In the genomic region with DNA sequence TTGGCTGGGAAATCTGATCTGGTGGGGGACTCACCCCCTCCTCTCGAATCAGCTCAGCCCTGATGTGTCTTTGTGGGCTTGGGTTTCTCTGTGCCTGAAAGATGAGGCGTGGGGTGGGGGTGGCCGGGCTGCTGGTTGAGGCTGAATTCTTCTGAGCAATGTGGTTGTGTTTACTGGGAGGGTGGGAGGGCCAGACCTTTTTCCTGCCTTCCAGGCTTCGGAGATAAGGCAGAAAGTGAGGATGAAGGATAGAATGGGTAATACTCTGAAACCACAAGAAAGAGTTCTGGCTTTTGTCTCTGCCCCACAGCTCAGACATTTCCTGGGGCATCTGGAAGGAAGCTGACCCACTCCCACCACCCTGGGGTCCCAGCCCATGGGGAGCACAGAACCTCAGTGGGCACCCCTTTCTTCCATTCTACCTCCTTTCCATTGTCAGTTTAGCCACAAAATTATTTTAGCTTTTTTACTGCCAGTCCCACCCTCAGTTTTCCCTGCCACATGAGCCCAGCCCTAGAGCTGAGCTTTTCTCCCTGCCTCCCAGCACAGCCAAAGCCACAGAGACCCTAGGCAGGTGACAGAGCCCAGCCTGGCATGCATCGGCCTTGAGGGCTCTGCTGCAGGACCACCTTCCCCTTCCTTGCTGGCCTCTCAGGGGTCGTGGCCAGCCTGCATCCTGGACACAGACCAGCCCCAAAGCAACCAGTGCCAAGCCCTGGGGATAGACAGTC, we compare ENCODE assay signal across 20 cellular contexts. TPM values are rescaled to one million over a fixed set of nuclear protein-coding genes. Genes with fewer than 3 reads are reported as not detected.
DNase-seq lines count a peak whose midpoint lies in the region; ATAC-seq and TF ChIP-seq lines count a peak whose summit lies in the region.
"Had no signal": no experiment of that assay in that cellular context is flagged by ENCODE, and none has a peak within 500 bp of the region (broad histone marks: within the 10 kb centered on the region; RNA-seq: fewer than 3 reads in every experiment).

No MANE protein-coding gene starts in this region.

- peaks cover 5% of the 10 kb centered on the region for H3K27me3 Mint-ChIP-seq in HFFc6 (ENCODE audit: insufficient read depth)
- peaks cover 12% of the 10 kb centered on the region for H3K27me3 Mint-ChIP-seq in endothelial cell (ENCODE audit: unreplicated experiment)
- peaks cover 3% of the 10 kb centered on the region for H3K27me3 Mint-ChIP-seq in progenitor cell of endocrine pancreas
- no peaks in the 10 kb centered on the region for H3K27me3 Mint-ChIP-seq in T-helper 2 cell treated with Interferon-gamma antibody and Interleukin-4, amounts not matched to agents 5 μg/mL and 100 μg/mL, for 36 hours (ENCODE audit: low read depth)
- H3K27me3 Mint-ChIP-seq: activated CD4-positive, alpha-beta T cell treated with anti-CD3 and anti-CD28 coated beads for 36 hours had no signal

- H3K4me3 Mint-ChIP-seq in HFFc6 (no peak overlapping the region), endothelial cell (ENCODE audit: unreplicated experiment) (no peak overlapping the region), progenitor cell of endocrine pancreas (ENCODE audit: low read depth) (no peak overlapping the region)
- H3K4me3 Mint-ChIP-seq in T-helper 2 cell treated with Interferon-gamma antibody and Interleukin-4, amounts not matched to agents 5 μg/mL and 100 μg/mL, for 36 hours, result no peak overlapping the region
- H3K4me3 Mint-ChIP-seq: activated CD4-positive, alpha-beta T cell treated with anti-CD3 and anti-CD28 coated beads for 36 hours; activated naive CD4-positive, alpha-beta T cell treated with anti-CD3 and anti-CD28 coated beads for 36 hours; immature natural killer cell; stimulated activated naive B cell treated with anti-CD40 and anti-IgM and Interleukin-4, amounts not matched to agents 10 μg/mL and 1 μg/mL and 100 μg/mL, for 72 hours had no signal

- H3K27ac Mint-ChIP-seq in HFFc6 (peak overlapping the region; percentile 90; the same call in 1 of the 2 replicates), endothelial cell (ENCODE audit: unreplicated experiment) (peak overlapping the region; percentile 67), progenitor cell of endocrine pancreas (peak overlapping the region; percentile 67)
- H3K27ac Mint-ChIP-seq in T-helper 2 cell treated with Interferon-gamma antibody and Interleukin-4, amounts not matched to agents 5 μg/mL and 100 μg/mL, for 36 hours, result no peak overlapping the region
- H3K27ac Mint-ChIP-seq: activated CD4-positive, alpha-beta T cell treated with anti-CD3 and anti-CD28 coated beads for 36 hours; activated naive CD4-positive, alpha-beta T cell treated with anti-CD3 and anti-CD28 coated beads for 36 hours; stimulated activated naive B cell treated with anti-CD40 and anti-IgM and Interleukin-4, amounts not matched to agents 10 μg/mL and 1 μg/mL and 100 μg/mL, for 72 hours had no signal

- DNase-seq in HFFc6 (no peak), SK-N-DZ (ENCODE audit: low spot score) (peak; percentile 69), endothelial cell (ENCODE audit: low spot score) (no peak), progenitor cell of endocrine pancreas (ENCODE audit: low spot score, unreplicated experiment) (no peak)
- DNase-seq in stimulated activated CD4-positive, alpha-beta T cell treated with anti-CD3 and anti-CD28 coated beads, Interleukin-4, amount 100 ng/mL, for 1 hour, result no peak
- no peak for DNase-seq in T-helper 2 cell treated with Interferon-gamma antibody and Interleukin-4, amounts not matched to agents 5 μg/mL and 100 μg/mL, for 36 hours (ENCODE audit: low spot score)
- DNase-seq: stimulated activated naive B cell treated with anti-CD40 and anti-IgM and Interleukin-4, amounts not matched to agents 10 μg/mL and 1 μg/mL and 100 μg/mL, for 72 hours had no signal

- H3K36me3 Mint-ChIP-seq in HFFc6 (ENCODE audit: low read depth) (peaks cover 38% of the 10 kb centered on the region), endothelial cell (ENCODE audit: low read depth, unreplicated experiment) (peaks cover 40% of the 10 kb centered on the region), progenitor cell of endocrine pancreas (ENCODE audit: insufficient read depth) (peaks cover 35% of the 10 kb centered on the region)
- H3K36me3 Mint-ChIP-seq in T-helper 2 cell treated with Interferon-gamma antibody and Interleukin-4, amounts not matched to agents 5 μg/mL and 100 μg/mL, for 36 hours (ENCODE audit: low read depth), result peaks cover 17% of the 10 kb centered on the region

- H3K9me3 Mint-ChIP-seq in HFFc6 (no peaks in the 10 kb centered on the region), endothelial cell (ENCODE audit: unreplicated experiment) (no peaks in the 10 kb centered on the region), progenitor cell of endocrine pancreas (ENCODE audit: low read depth) (no peaks in the 10 kb centered on the region)
- H3K9me3 Mint-ChIP-seq in T-helper 2 cell treated with Interferon-gamma antibody and Interleukin-4, amounts not matched to agents 5 μg/mL and 100 μg/mL, for 36 hours, result no peaks in the 10 kb centered on the region
- H3K9me3 Mint-ChIP-seq: activated naive CD4-positive, alpha-beta T cell treated with anti-CD3 and anti-CD28 coated beads for 36 hours; immature natural killer cell; stimulated activated naive B cell treated with anti-CD40 and anti-IgM and Interleukin-4, amounts not matched to agents 10 μg/mL and 1 μg/mL and 100 μg/mL, for 72 hours had no signal

- ATAC-seq in HG02852 (IDR thresholded peaks at IDR 0.05; ENCODE audit: unreplicated experiment) (no peak), GM21576 (IDR thresholded peaks at IDR 0.05; ENCODE audit: unreplicated experiment) (no peak)

- TF ChIP-seq CTCF in HFFc6 (IDR thresholded peaks at IDR 0.05) (no peak), endothelial cell (IDR thresholded peaks at IDR 0.05; ENCODE audit: unreplicated experiment) (no peak), progenitor cell of endocrine pancreas (IDR thresholded peaks at IDR 0.05; ENCODE audit: unreplicated experiment) (no peak)

- peaks cover 73% of the 10 kb centered on the region for H3K4me1 Mint-ChIP-seq in HFFc6 (ENCODE audit: low read depth)
- peaks cover 61% of the 10 kb centered on the region for H3K4me1 Mint-ChIP-seq in endothelial cell (ENCODE audit: unreplicated experiment)
- peaks cover 4% of the 10 kb centered on the region for H3K4me1 Mint-ChIP-seq in progenitor cell of endocrine pancreas (ENCODE audit: low read depth)
- no peaks in the 10 kb centered on the region for H3K4me1 Mint-ChIP-seq in T-helper 2 cell treated with Interferon-gamma antibody and Interleukin-4, amounts not matched to agents 5 μg/mL and 100 μg/mL, for 36 hours (ENCODE audit: low read depth)
- H3K4me1 Mint-ChIP-seq: activated CD4-positive, alpha-beta T cell treated with anti-CD3 and anti-CD28 coated beads for 36 hours; immature natural killer cell had no signal

RNA-seq across cellular contexts. Expression of a gene that starts 11.2 kb away (rescaled TPM):
- 10 to 100 TPM in 1 of 6 experiments, 1 to 10 TPM in 5; 1.0 to 10.0 (median 1.4) TPM for total RNA-seq in HFFc6 (2021; fragmentation: NEBNext Ultra II Directional; extraction: Animal tissue kit (Norgen Biotek cat#: 25700))
- polyA plus RNA-seq in SK-N-DZ (2014; cell fraction: cytosol; rRNA removed), result 0.40 and 2.0 TPM in 2 replicates
- polyA plus RNA-seq in SK-N-DZ (2014; cell fraction: nucleus; rRNA removed), result 0.15 and 0.25 TPM in 2 replicates
- total RNA-seq in endothelial cell (ENCODE audit: unreplicated experiment) (not detected), progenitor cell of endocrine pancreas (2.8 and 3.7 TPM in 2 replicates)
- total RNA-seq: activated CD4-positive, alpha-beta T cell treated with anti-CD3 and anti-CD28 coated beads for 36 hours; activated CD8-positive, alpha-beta memory T cell treated with anti-CD3 and anti-CD28 coated beads for 36 hours; activated naive CD4-positive, alpha-beta T cell treated with anti-CD3 and anti-CD28 coated beads for 36 hours; cerebellum; left ventricle myocardium superior; mucosa of gallbladder; psoas muscle; Right ventricle myocardium superior; skeletal muscle tissue; temporal lobe had no signal
- polyA plus RNA-seq: immature natural killer cell had no signal

RNA-seq across cellular contexts. Expression of a gene that starts 24.9 kb away (rescaled TPM):
- 10 to 100 TPM; 33.2 to 48.4 (median 36.8) TPM for total RNA-seq in HFFc6 (2021; fragmentation: NEBNext Ultra II Directional; extraction: Animal tissue kit (Norgen Biotek cat#: 25700))
- polyA plus RNA-seq in SK-N-DZ (2014; cell fraction: cytosol; rRNA removed), result 30.2 and 42.1 TPM in 2 replicates
- 125 and 160 TPM in 2 replicates for polyA plus RNA-seq in SK-N-DZ (2014; cell fraction: nucleus; rRNA removed)
- total RNA-seq in endothelial cell (ENCODE audit: unreplicated experiment) (65.0 TPM), progenitor cell of endocrine pancreas (79.1 and 86.4 TPM in 2 replicates)

RNA-seq across cellular contexts. Expression of a gene that starts 52.9 kb away (rescaled TPM):
- 10 to 100 TPM in 1 of 6 experiments, 1 to 10 TPM in 5; 1.5 to 10.9 (median 1.8) TPM for total RNA-seq in HFFc6 (2021; fragmentation: NEBNext Ultra II Directional; extraction: Animal tissue kit (Norgen Biotek cat#: 25700))
- polyA plus RNA-seq in SK-N-DZ (2014; cell fraction: cytosol; rRNA removed), result 0.08 and 0.23 TPM in 2 replicates
- polyA plus RNA-seq in SK-N-DZ (2014; cell fraction: nucleus; rRNA removed), result 0.09 and 2.0 TPM in 2 replicates
- total RNA-seq in endothelial cell (ENCODE audit: unreplicated experiment) (not detected), progenitor cell of endocrine pancreas (0.20 TPM in 1 of 2 replicates, not detected in the other)
- total RNA-seq: activated CD4-positive, alpha-beta T cell treated with anti-CD3 and anti-CD28 coated beads for 36 hours; activated CD8-positive, alpha-beta memory T cell treated with anti-CD3 and anti-CD28 coated beads for 36 hours; activated naive CD4-positive, alpha-beta T cell treated with anti-CD3 and anti-CD28 coated beads for 36 hours; cerebellum; left ventricle myocardium superior; mucosa of gallbladder; Right ventricle myocardium superior; skeletal muscle tissue had no signal
- polyA plus RNA-seq: immature natural killer cell had no signal
